ENCODE assay signal across 18 cellular contexts in the genomic region with DNA sequence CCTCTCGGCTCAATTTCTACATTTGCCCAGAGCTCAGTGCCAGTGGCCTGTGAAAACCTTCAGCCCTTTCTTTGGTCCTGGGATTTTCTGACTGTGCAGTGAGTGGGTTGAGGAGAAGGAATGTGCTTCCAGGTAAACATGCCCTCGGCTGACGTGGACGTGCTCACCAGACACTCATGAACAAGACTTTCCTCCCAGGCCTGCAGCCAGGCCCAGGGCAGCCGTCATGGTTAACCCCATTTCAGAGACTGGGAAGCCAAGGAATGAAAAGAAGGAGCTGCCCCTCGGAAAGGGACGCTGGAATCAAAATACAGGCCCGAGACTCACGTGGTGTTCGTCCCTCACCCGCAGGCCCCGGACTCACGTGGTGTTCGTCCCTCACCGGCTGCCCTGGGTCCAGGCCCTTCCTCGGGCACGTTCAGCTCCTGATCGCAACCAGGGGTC. TPM values are rescaled to one million over a fixed set of nuclear protein-coding genes. Genes with fewer than 3 reads are reported as not detected.
DNase-seq lines count a peak whose midpoint lies in the region; ATAC-seq and TF ChIP-seq lines count a peak whose summit lies in the region.
"Had no signal": no experiment of that assay in that cellular context is flagged by ENCODE, and none has a peak within 500 bp of the region (broad histone marks: within the 10 kb centered on the region; RNA-seq: fewer than 3 reads in every experiment).

No MANE protein-coding gene starts in this region.

- H3K27ac ChIP-seq in VCaP (peak overlapping the region; percentile 97; the same call in 1 of the 2 replicates), esophagus muscularis mucosa (replicated peaks in 1 of 4) (peak overlapping the region; percentile 41 to 70 (median 60)), skin epidermis (peak overlapping the region in 11 of 21 experiments; percentile 0 to 76 (median 64)), upper lobe of left lung (peak overlapping the region in 1 of 4 donors; percentile 1)
- H3K27ac ChIP-seq: BLaER1 treated with 17β-estradiol and CSF1 and Interleukin-3, amounts not matched to agents 10 nM and 100 nM had no signal

- H3K4me3 ChIP-seq in esophagus muscularis mucosa (no peak overlapping the region), mucosa of descending colon (no peak overlapping the region), skin epidermis (no peak overlapping the region), upper lobe of left lung (no peak overlapping the region)
- H3K4me3 ChIP-seq: BLaER1 treated with 17β-estradiol and CSF1 and Interleukin-3, amounts not matched to agents 10 nM and 100 nM; K562 had no signal

- intact Hi-C loops in esophagus muscularis mucosa (cut with DNase I): no loop called here
- intact Hi-C loops in mucosa of descending colon (cut with DNase I, micrococcal nuclease): no loop called here

- WGBS in esophagus muscularis mucosa: 89% methylated on average over 14 of the region's 18 CpGs
- WGBS in upper lobe of left lung, 2 donors: 87 to 96% methylated on average over 14 to 18 of the region's 18 CpGs

- TF ChIP-seq EP300 in esophagus muscularis mucosa (IDR thresholded peaks at IDR 0.05) (peak; percentile 18), upper lobe of left lung (IDR thresholded peaks at IDR 0.05) (no peak)

- TF ChIP-seq CTCF in VCaP (conservative IDR thresholded peaks at IDR 0.05): no peak
- TF ChIP-seq CTCF in esophagus muscularis mucosa (IDR thresholded peaks at IDR 0.05): no peak
- TF ChIP-seq CTCF in mucosa of descending colon (IDR thresholded peaks at IDR 0.05): no peak
- no peak for TF ChIP-seq CTCF in upper lobe of left lung (IDR thresholded peaks at IDR 0.05)

- TF ChIP-seq POLR2A in esophagus muscularis mucosa (IDR thresholded peaks at IDR 0.05; ENCODE audit: low read depth): no peak
- TF ChIP-seq POLR2A in upper lobe of left lung (IDR thresholded peaks at IDR 0.05): no peak

- H3K36me3 ChIP-seq in esophagus muscularis mucosa (no peaks in the 10 kb centered on the region), mucosa of descending colon (ENCODE audit: low read depth) (no peaks in the 10 kb centered on the region), upper lobe of left lung (no peaks in the 10 kb centered on the region)
- H3K36me3 ChIP-seq: BLaER1 treated with 17β-estradiol and CSF1 and Interleukin-3, amounts not matched to agents 10 nM and 100 nM had no signal

- H3K27me3 ChIP-seq in esophagus muscularis mucosa (no peaks in the 10 kb centered on the region), upper lobe of left lung (no peaks in the 10 kb centered on the region)
- H3K27me3 ChIP-seq: BLaER1 treated with 17β-estradiol and CSF1 and Interleukin-3, amounts not matched to agents 10 nM and 100 nM had no signal

- ATAC-seq in mucosa of descending colon (no peak), upper lobe of left lung (ENCODE audit: low FRiP score in 2 of 2) (no peak)
- ATAC-seq: K562 had no signal

- DNase-seq in esophagus muscularis mucosa (ENCODE audit: extremely low spot score) (no peak), mucosa of descending colon (peak in 2 of 3 donors; percentile 21 to 39), NCI-H2029 (lab: John Stamatoyannopoulos, UW) (no peak), upper lobe of left lung (no peak), hypothalamus (lab: John Stamatoyannopoulos, UW) (no peak), SW 1271 (lab: John Stamatoyannopoulos, UW) (no peak)
- DNase-seq: DMS79 treated with DMSO at 0.1 percent for 48 hours, NCI-H1092 treated with DMSO at 0.1 percent for 48 hours, NCI-H2081 treated with DMSO at 0.1 percent for 48 hours, NCI-H82, SIG-M5 had no signal

- H3K4me1 ChIP-seq in esophagus muscularis mucosa (peaks cover 0 to 33% (median 32%) of the 10 kb centered on the region in 4 donors), mucosa of descending colon (ENCODE audit: low read depth) (no peaks in the 10 kb centered on the region), upper lobe of left lung (peaks cover 6 to 18% (median 11%) of the 10 kb centered on the region in 4 donors)

- H3K9me3 ChIP-seq in esophagus muscularis mucosa (no peaks in the 10 kb centered on the region), mucosa of descending colon (no peaks in the 10 kb centered on the region), upper lobe of left lung (no peaks in the 10 kb centered on the region)
- H3K9me3 ChIP-seq: BLaER1 treated with 17β-estradiol and CSF1 and Interleukin-3, amounts not matched to agents 10 nM and 100 nM had no signal

RNA-seq across cellular contexts. Expression of a gene that starts 8.8 kb away (rescaled TPM):
- total RNA-seq in esophagus muscularis mucosa (not detected), mucosa of descending colon (not detected), upper lobe of left lung (not detected)
- total RNA-seq: H1, K562, NCI-H460, RPMI7951 had no signal

RNA-seq across cellular contexts. Expression of a gene that starts 16.6 kb away (rescaled TPM):
- total RNA-seq in esophagus muscularis mucosa (not detected), mucosa of descending colon (under 1 TPM in 2 of 3 donors, not detected in 1; 0.09 to 0.17 TPM), upper lobe of left lung (not detected)
- total RNA-seq: H1, K562, NCI-H460, RPMI7951 had no signal

Comparison
In these comparisons a context has a peak if more than half of its experiments do, and no peak if none do; other contexts are left out.
1. DNase-seq: peak in mucosa of descending colon (2 of 3); none in esophagus muscularis mucosa (single experiment), NCI-H2029 (single experiment), upper lobe of left lung (0 of 2), hypothalamus (0 of 51) and SW 1271 (0 of 2).